ENCODE assay signal across 8 cellular contexts in genomic region chr1:151165738-151166505, GRCh38. TPM values are rescaled to one million over a fixed set of nuclear protein-coding genes. Genes with fewer than 3 reads are reported as not detected.
DNase-seq lines count a peak whose midpoint lies in the region; ATAC-seq and TF ChIP-seq lines count a peak whose summit lies in the region.

LYSMD1 (minus strand) TSS chr1:151165902; CDS start chr1:151165258, 644 bp downstream.
SCNM1 (plus strand) TSS chr1:151166144; CDS start chr1:151166153, 9 bp downstream.

- peak within 1 kb of the TSS; percentile 94 for H3K4me3 Mint-ChIP-seq in natural killer cell treated with Interleukin-12 subunit alpha and Interleukin-12 subunit beta and Interleukin-15 and Interleukin-18, amount 100 ng/mL, for 72 hours

- peaks cover 18% of the 10 kb centered on the region for H3K36me3 Mint-ChIP-seq in natural killer cell treated with Interleukin-12 subunit alpha and Interleukin-12 subunit beta and Interleukin-15 and Interleukin-18, amount 100 ng/mL, for 72 hours

- H3K4me3 ChIP-seq in H7 (ENCODE audit: insufficient read depth, low read depth, low read length) (peak within 1 kb of the TSS; percentile 62), fibroblast of the aortic adventitia (ENCODE audit: low read depth, low read length) (peak within 1 kb of the TSS; percentile 98)

- peak within 1 kb of the TSS; percentile 85 to 92 for H3K27ac Mint-ChIP-seq in natural killer cell treated with Interleukin-12 subunit alpha and Interleukin-12 subunit beta and Interleukin-15 and Interleukin-18, amount 100 ng/mL, for 72 hours

- TF ChIP-seq POLR2A in Raji (IDR thresholded peaks at IDR 0.05; ENCODE audit: insufficient read depth, low read depth, low read length), result peak; percentile 86

- no peak for TF ChIP-seq CTCF in fibroblast of the aortic adventitia (IDR thresholded peaks at IDR 0.05; ENCODE audit: insufficient read depth, low read length)

- DNase-seq in ELR (ENCODE audit: low read depth), result peak; percentile 100
- peak; percentile 88 for DNase-seq in H7
- DNase-seq in M059J (ENCODE audit: low read depth), result peak; percentile 99
- peak; percentile 98 for DNase-seq in activated effector memory CD4-positive, alpha-beta T cell treated with anti-CD3 and anti-CD28 coated beads, Interleukin-2, amount 50 U/mL, for 16 hours
- peak; percentile 99 for DNase-seq in fibroblast of the aortic adventitia (ENCODE audit: low read depth)
- DNase-seq in natural killer cell treated with Interleukin-12 subunit alpha and Interleukin-12 subunit beta and Interleukin-15 and Interleukin-18, amount 100 ng/mL, for 72 hours (ENCODE audit: low spot score), result peak; percentile 97
- DNase-seq in stimulated activated naive CD4-positive, alpha-beta T cell treated with Interleukin-2 at 50 U/mL for 16 hours (lab: John Stamatoyannopoulos, UW), result peak; percentile 95

- H3K9me3 Mint-ChIP-seq in natural killer cell treated with Interleukin-12 subunit alpha and Interleukin-12 subunit beta and Interleukin-15 and Interleukin-18, amount 100 ng/mL, for 72 hours, result no peaks in the 10 kb centered on the region

- peaks cover 7% of the 10 kb centered on the region for H3K36me3 ChIP-seq in H7 (replicated peaks; ENCODE audit: control insufficient read depth, insufficient read depth, low read length)

- H3K4me1 Mint-ChIP-seq in natural killer cell treated with Interleukin-12 subunit alpha and Interleukin-12 subunit beta and Interleukin-15 and Interleukin-18, amount 100 ng/mL, for 72 hours (ENCODE audit: low read depth in 2 of 2), result peaks cover 38 to 42% of the 10 kb centered on the region in 2 donors

- peak; percentile 97 to 98 for ATAC-seq in natural killer cell treated with Interleukin-12 subunit alpha and Interleukin-12 subunit beta and Interleukin-15 and Interleukin-18, amount 100 ng/mL, for 72 hours

- H3K27me3 ChIP-seq in H7 (ENCODE audit: control insufficient read depth, insufficient read depth, low read length), result no peaks in the 10 kb centered on the region

- H3K27me3 Mint-ChIP-seq in natural killer cell treated with Interleukin-12 subunit alpha and Interleukin-12 subunit beta and Interleukin-15 and Interleukin-18, amount 100 ng/mL, for 72 hours, result no peaks in the 10 kb centered on the region

RNA-seq across cellular contexts. Expression of gene LYSMD1, which starts in this region (rescaled TPM):
- total RNA-seq in H7 (2014; rRNA removed; shearing (Covaris generic)), result 20.0 and 22.5 TPM in 2 replicates
- 7.6 and 9.7 TPM in 2 replicates for total RNA-seq in M059J (2014; rRNA removed; shearing (Covaris generic))
- total RNA-seq in fibroblast of the aortic adventitia (ENCODE audit: low replicate concordance), result 7.5 and 12.5 TPM in 2 replicates
- total RNA-seq in natural killer cell treated with Interleukin-12 subunit alpha and Interleukin-12 subunit beta and Interleukin-15 and Interleukin-18, amount 100 ng/mL, for 72 hours, result 1 to 10 TPM; 5.0 to 6.3 TPM

RNA-seq across cellular contexts. Expression of gene SCNM1, which starts in this region (rescaled TPM):
- 76.1 and 78.8 TPM in 2 replicates for total RNA-seq in H7 (2014; rRNA removed; shearing (Covaris generic))
- total RNA-seq in M059J (2014; rRNA removed; shearing (Covaris generic)), result 82.1 and 92.2 TPM in 2 replicates
- total RNA-seq in fibroblast of the aortic adventitia (ENCODE audit: low replicate concordance), result 38.0 and 48.4 TPM in 2 replicates
- 10 to 100 TPM; 55.2 to 63.2 TPM for total RNA-seq in natural killer cell treated with Interleukin-12 subunit alpha and Interleukin-12 subunit beta and Interleukin-15 and Interleukin-18, amount 100 ng/mL, for 72 hours

Comparison
In these comparisons a context has a peak if more than half of its experiments do, and no peak if none do; other contexts are left out.
1. Peak in every context shown above with its lines: DNase-seq, ATAC-seq and H3K4me3 ChIP-seq.